29 cellular contexts compared by ENCODE assay signal in the genomic region with DNA sequence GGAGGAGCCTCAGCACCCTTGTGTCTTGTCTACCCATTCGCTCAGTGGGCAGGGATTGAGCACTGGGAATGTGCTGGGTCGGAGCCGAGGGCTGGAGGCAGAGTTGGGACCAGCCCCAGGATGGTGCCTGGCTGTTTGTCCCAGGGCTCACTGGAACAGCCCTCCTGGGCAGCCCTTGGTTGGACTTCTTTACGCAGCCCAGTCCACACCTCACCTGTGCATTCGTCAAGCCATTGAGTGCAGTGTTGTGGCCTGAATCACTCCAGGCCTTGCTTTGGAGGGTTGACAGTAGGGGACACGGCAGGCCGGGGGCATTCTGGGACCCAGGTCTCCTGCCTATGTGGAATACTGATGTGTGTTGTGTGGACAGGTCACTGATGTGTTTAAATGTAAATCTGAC.
"Had no signal": no experiment of that assay in that cellular context is flagged by ENCODE, and none has a peak within 500 bp of the region (broad histone marks: within the 10 kb centered on the region; RNA-seq: fewer than 3 reads in every experiment).

No MANE protein-coding gene starts in this region.

- H3K9me3 Mint-ChIP-seq: nephron; neural progenitor cell; stimulated activated effector memory CD8-positive, alpha-beta T cell treated with anti-CD3 and anti-CD28 coated beads, Interleukin-12 subunit alpha, Interleukin-12 subunit beta, amount 100 ng/mL, for 72 hours; stimulated activated naive B cell treated with anti-CD40 and anti-IgM and Interleukin-4, amounts not matched to agents 10 μg/mL and 1 μg/mL and 100 μg/mL, for 72 hours; stimulated activated naive CD8-positive, alpha-beta T cell treated with anti-CD3 and anti-CD28 coated beads, Interleukin-15, Interleukin-2, amounts not matched to agents 100 ng/mL and 50 ng/mL, for 24 hours had no signal

- H3K4me2 ChIP-seq: neural progenitor cell had no signal

- H3K9ac ChIP-seq: neural progenitor cell, parathyroid adenoma had no signal

- H3K4me1 Mint-ChIP-seq: stimulated activated effector memory CD8-positive, alpha-beta T cell treated with anti-CD3 and anti-CD28 coated beads, Interleukin-12 subunit alpha, Interleukin-12 subunit beta, amount 100 ng/mL, for 72 hours; stimulated activated naive B cell treated with anti-CD40 and anti-IgM and Interleukin-4, amounts not matched to agents 10 μg/mL and 1 μg/mL and 100 μg/mL, for 72 hours had no signal

- H3K36me3 Mint-ChIP-seq: neural progenitor cell; stimulated activated effector memory CD8-positive, alpha-beta T cell treated with anti-CD3 and anti-CD28 coated beads, Interleukin-12 subunit alpha, Interleukin-12 subunit beta, amount 100 ng/mL, for 72 hours had no signal

- H3K4me1 ChIP-seq: parathyroid adenoma, upper lobe of left lung had no signal

- H2AFZ ChIP-seq: neural progenitor cell, parathyroid adenoma had no signal

- H3K27me3 ChIP-seq: neural progenitor cell, neutrophil, ovary, right lobe of liver, sigmoid colon, stomach, thyroid gland, tibial nerve, upper lobe of left lung, vagina had no signal

- ATAC-seq: naive thymus-derived CD4-positive, alpha-beta T cell; psoas muscle; right cardiac atrium; right lobe of liver; stimulated activated effector memory CD8-positive, alpha-beta T cell treated with anti-CD3 and anti-CD28 coated beads, Interleukin-12 subunit alpha, Interleukin-12 subunit beta, amount 100 ng/mL, for 72 hours; stimulated activated naive B cell treated with anti-CD40 and anti-IgM and Interleukin-4, amounts not matched to agents 10 μg/mL and 1 μg/mL and 100 μg/mL, for 72 hours had no signal

- H3K4me3 Mint-ChIP-seq: naive thymus-derived CD4-positive, alpha-beta T cell; nephron; neural progenitor cell; stimulated activated effector memory CD8-positive, alpha-beta T cell treated with anti-CD3 and anti-CD28 coated beads, Interleukin-12 subunit alpha, Interleukin-12 subunit beta, amount 100 ng/mL, for 72 hours; stimulated activated naive B cell treated with anti-CD40 and anti-IgM and Interleukin-4, amounts not matched to agents 10 μg/mL and 1 μg/mL and 100 μg/mL, for 72 hours; stimulated activated naive CD8-positive, alpha-beta T cell treated with anti-CD3 and anti-CD28 coated beads, Interleukin-15, Interleukin-2, amounts not matched to agents 100 ng/mL and 50 ng/mL, for 24 hours had no signal

- H3K27me3 Mint-ChIP-seq: naive thymus-derived CD4-positive, alpha-beta T cell; progenitor cell of endocrine pancreas; stimulated activated naive B cell treated with anti-CD40 and anti-IgM and Interleukin-4, amounts not matched to agents 10 μg/mL and 1 μg/mL and 100 μg/mL, for 72 hours; stimulated activated naive CD8-positive, alpha-beta T cell treated with anti-CD3 and anti-CD28 coated beads, Interleukin-15, Interleukin-2, amounts not matched to agents 100 ng/mL and 50 ng/mL, for 24 hours had no signal

- H3K4me3 ChIP-seq: neural progenitor cell, ovary, psoas muscle, right lobe of liver, sigmoid colon, stomach, thoracic aorta, thyroid gland, tibial nerve, upper lobe of left lung, vagina had no signal

- DNase-seq: naive thymus-derived CD4-positive, alpha-beta T cell; nucleus accumbens; ovary; posterior cingulate gyrus; psoas muscle; right cardiac atrium; right lobe of liver; sigmoid colon; small intestine; stimulated activated CD4-positive, alpha-beta T cell treated with anti-CD3 and anti-CD28 coated beads, Interleukin-15, amount 100 ng/mL, for 24 hours; stimulated activated CD4-positive, alpha-beta T cell treated with anti-CD3 and anti-CD28 coated beads, Interleukin-2, amount 100 ng/mL, for 24 hours; stimulated activated CD4-positive, alpha-beta T cell treated with anti-CD3 and anti-CD28 coated beads, Interleukin-2, amount 100 ng/mL, for 48 hours; stimulated activated CD4-positive, alpha-beta T cell treated with anti-CD3 and anti-CD28 coated beads, Interleukin-4, amount 100 ng/mL, for 24 hours; stimulated activated naive B cell treated with anti-CD40 and anti-IgM and Interleukin-4, amounts not matched to agents 10 μg/mL and 1 μg/mL and 100 μg/mL, for 72 hours; stimulated activated naive CD4-positive, alpha-beta T cell treated with Interleukin-2 at 50 U/mL for 16 hours; stomach; thyroid gland; trophoblast cell; upper lobe of left lung had no signal

- H3K9me3 ChIP-seq: neutrophil, ovary, psoas muscle, right lobe of liver, sigmoid colon, stomach, thoracic aorta, thyroid gland, tibial nerve, upper lobe of left lung, vagina had no signal

- H3K27ac Mint-ChIP-seq: naive thymus-derived CD4-positive, alpha-beta T cell; neural progenitor cell; progenitor cell of endocrine pancreas; stimulated activated effector memory CD8-positive, alpha-beta T cell treated with anti-CD3 and anti-CD28 coated beads, Interleukin-12 subunit alpha, Interleukin-12 subunit beta, amount 100 ng/mL, for 72 hours; stimulated activated naive B cell treated with anti-CD40 and anti-IgM and Interleukin-4, amounts not matched to agents 10 μg/mL and 1 μg/mL and 100 μg/mL, for 72 hours; stimulated activated naive CD8-positive, alpha-beta T cell treated with anti-CD3 and anti-CD28 coated beads, Interleukin-15, Interleukin-2, amounts not matched to agents 100 ng/mL and 50 ng/mL, for 24 hours had no signal

- H3K27ac ChIP-seq: neural progenitor cell, neutrophil, ovary, parathyroid adenoma, psoas muscle, right lobe of liver, sigmoid colon, stomach, thoracic aorta, thyroid gland, tibial nerve, upper lobe of left lung, vagina had no signal

- H3K36me3 ChIP-seq: neural progenitor cell, neutrophil, ovary, right lobe of liver, sigmoid colon, stomach, thoracic aorta, thyroid gland, tibial nerve, upper lobe of left lung, vagina had no signal
